ENCODE assay signal across 9 cellular contexts in the genomic region with DNA sequence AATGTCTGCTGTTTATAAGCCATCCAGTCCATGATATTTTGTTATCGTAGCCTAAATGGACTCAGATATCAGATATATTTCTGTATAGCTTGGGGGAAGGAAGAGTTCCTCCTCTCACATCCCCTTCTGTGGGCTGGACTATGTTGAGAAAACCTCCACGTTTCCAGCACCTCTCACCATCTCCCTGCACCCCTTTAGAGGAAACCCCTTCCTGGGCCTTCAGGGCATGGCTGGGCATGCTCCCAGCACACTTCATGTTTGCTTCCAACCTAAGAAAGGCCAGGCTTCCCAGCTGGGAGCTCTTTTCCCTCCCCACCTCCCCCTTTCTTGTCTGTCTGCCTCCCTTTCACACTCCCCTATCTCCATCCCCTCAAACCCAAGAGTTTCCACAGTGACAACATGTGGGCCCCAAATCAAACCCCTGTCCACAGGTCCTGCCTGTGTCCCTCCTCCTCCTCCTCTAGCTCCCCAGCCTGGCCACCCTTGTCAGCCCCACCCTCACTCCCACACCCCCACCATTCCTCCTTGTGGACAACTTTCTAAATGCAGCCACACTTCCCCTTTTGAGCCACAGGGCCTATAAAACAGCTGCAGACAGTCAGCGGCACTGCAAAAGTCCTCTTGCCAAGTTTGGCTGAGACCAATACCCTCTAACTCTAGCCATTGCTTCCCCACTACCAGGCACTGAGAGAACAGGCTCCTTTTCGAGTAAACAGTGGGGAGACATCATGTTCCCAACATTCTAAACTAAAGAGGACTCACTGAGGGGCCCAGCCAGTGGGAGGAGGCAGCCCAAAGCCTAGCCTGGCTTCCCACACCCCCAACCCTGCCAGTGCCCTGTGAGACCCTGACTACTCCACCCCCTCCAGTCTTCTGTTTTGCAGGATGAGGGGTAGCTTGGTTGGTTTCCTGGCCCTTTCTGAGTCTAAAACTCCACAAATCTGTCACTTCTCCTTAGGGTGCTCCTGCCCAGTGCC.
DNase-seq lines count a peak whose midpoint lies in the region; ATAC-seq and TF ChIP-seq lines count a peak whose summit lies in the region.
"Had no signal": no experiment of that assay in that cellular context is flagged by ENCODE, and none has a peak within 500 bp of the region (broad histone marks: within the 10 kb centered on the region; RNA-seq: fewer than 3 reads in every experiment).

No MANE protein-coding gene starts in this region.

- TF ChIP-seq CTCF in GM12873 (IDR thresholded peaks at IDR 0.05; ENCODE audit: insufficient read depth, low read depth, low read length, missing control alignments) = peak; percentile 43
- TF ChIP-seq CTCF in astrocyte of the cerebellum (IDR thresholded peaks at IDR 0.05; ENCODE audit: low read depth, low read length, missing control alignments) = peak; percentile 42
- TF ChIP-seq CTCF in tibial nerve (IDR thresholded peaks at IDR 0.05) = peak; percentile 29 to 60 (median 41)

- H3K36me3 ChIP-seq in tibial nerve = no peaks in the 10 kb centered on the region

- TF ChIP-seq POLR2A in tibial nerve (IDR thresholded peaks at IDR 0.05) = peak in 1 of 2 donors; percentile 16

- peak overlapping the region; percentile 34 to 94 (median 88) for H3K27ac ChIP-seq in tibial nerve
- H3K27ac ChIP-seq: KMS-11 had no signal

- H3K9me3 ChIP-seq in tibial nerve = no peaks in the 10 kb centered on the region

- 41 to 46% methylated on average over 4 of the region's 4 CpGs for WGBS in tibial nerve, 2 donors

- in situ Hi-C loops in astrocyte of the cerebellum (cut with HindIII; ENCODE audit: low sequenced_read_pairs) = no loop called here

- no peaks in the 10 kb centered on the region for H3K27me3 ChIP-seq in tibial nerve

- peak; percentile 19 for ATAC-seq in left lobe of liver
- ATAC-seq in GM18517 (IDR thresholded peaks at IDR 0.05; ENCODE audit: unreplicated experiment) = no peak

- no peak overlapping the region for H3K4me3 ChIP-seq in astrocyte of the cerebellum (ENCODE audit: low read depth, low read length)
- no peak overlapping the region for H3K4me3 ChIP-seq in tibial nerve

- peaks cover 0 to 94% (median 76%) of the 10 kb centered on the region in 4 donors for H3K4me1 ChIP-seq in tibial nerve

- DNase-seq in HT-29 (ENCODE audit: low spot score) (peak; percentile 59), astrocyte of the cerebellum (ENCODE audit: low read depth) (no peak), left lobe of liver (ENCODE audit: low spot score) (no peak), tibial nerve (ENCODE audit: low spot score in 2 of 2) (peak in 1 of 2 donors; percentile 57), iPS-NIHi7 (ENCODE audit: extremely low spot score) (no peak)
- DNase-seq in activated CD4-positive, alpha-beta T cell treated with anti-CD3 and anti-CD28 coated beads, Interleukin-2, amount 50 U/mL, for 1 hour = no peak

- peak in 1 of 2 donors; percentile 85 for TF ChIP-seq EP300 in tibial nerve (IDR thresholded peaks at IDR 0.05)
